Comparison of ENCODE assay signal across 1 cellular context in the genomic region with DNA sequence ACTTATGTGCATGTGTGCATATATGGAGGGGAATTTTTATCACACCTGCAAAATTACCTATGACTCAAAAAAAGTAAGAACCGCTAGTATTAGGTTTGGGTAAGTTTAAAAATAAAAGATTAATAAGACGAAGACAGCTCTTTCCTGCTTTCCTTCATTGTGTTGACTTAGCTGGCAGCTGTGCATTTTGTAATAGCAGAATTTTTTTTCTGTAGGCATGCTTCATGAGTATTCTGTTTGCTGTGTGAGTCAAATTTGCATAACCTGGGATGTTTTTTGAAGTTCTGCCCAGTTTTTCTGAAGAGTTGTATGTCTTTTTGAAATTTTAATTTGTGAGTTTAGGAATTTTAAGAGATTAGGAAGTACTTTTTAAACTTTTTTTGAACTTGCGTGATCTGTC.
TF ChIP-seq lines count a peak whose summit lies in the region.

No MANE protein-coding gene starts in this region.

TF ChIP-seq in endothelial cell of umbilical vein, 7 proteins besides CTCF, POLR2A, EP300 and RAD21:
- TF ChIP-seq POLR2AphosphoS5 (IDR thresholded peaks at IDR 0.05; ENCODE audit: insufficient read depth, low read depth, low read length) (no peak), EZH2 (IDR thresholded peaks at IDR 0.05; ENCODE audit: borderline replicate concordance, low read depth, low read length, severe bottlenecking) (no peak), GATA2 (IDR thresholded peaks at IDR 0.05; ENCODE audit: insufficient read depth, insufficient read length, low read depth, low read length) (no peak), MYC (IDR thresholded peaks at IDR 0.05; ENCODE audit: low read depth, low read length) (no peak), FOS (IDR thresholded peaks at IDR 0.05; ENCODE audit: borderline replicate concordance, insufficient read depth, low read length) (no peak)
TF ChIP-seq in endothelial cell of umbilical vein: peak in this region for 0.
